11 cellular contexts compared by ENCODE assay signal in genomic region chr9:81562221-81563019, GRCh38.
DNase-seq lines count a peak whose midpoint lies in the region; ATAC-seq and TF ChIP-seq lines count a peak whose summit lies in the region.
"Had no signal": no experiment of that assay in that cellular context is flagged by ENCODE, and none has a peak within 500 bp of the region (broad histone marks: within the 10 kb centered on the region; RNA-seq: fewer than 3 reads in every experiment).

No MANE protein-coding gene starts in this region.

- H3K4me2 ChIP-seq in GM23248 (ENCODE audit: unreplicated experiment) = no peak overlapping the region

- TF ChIP-seq CTCF in heart right ventricle (IDR thresholded peaks at IDR 0.05) (no peak), progenitor cell of endocrine pancreas (IDR thresholded peaks at IDR 0.05; ENCODE audit: unreplicated experiment) (no peak)

- H3K4me1 ChIP-seq in GM23248 (ENCODE audit: insufficient read depth) = peaks cover 48% of the 10 kb centered on the region
- peaks cover 59% of the 10 kb centered on the region for H3K4me1 ChIP-seq in adipocyte (ENCODE audit: control insufficient read depth, insufficient read depth, low read length)
- peaks cover 0 to 39% (median 12%) of the 10 kb centered on the region in 9 donors for H3K4me1 ChIP-seq in heart right ventricle

- peak overlapping the region; percentile 75 for H3K27ac Mint-ChIP-seq in progenitor cell of endocrine pancreas
- no peak overlapping the region for H3K27ac Mint-ChIP-seq in naive thymus-derived CD8-positive, alpha-beta T cell
- no peak overlapping the region for H3K27ac Mint-ChIP-seq in effector memory CD8-positive, alpha-beta T cell
- H3K27ac Mint-ChIP-seq: activated naive CD4-positive, alpha-beta T cell treated with anti-CD3 and anti-CD28 coated beads, Interleukin-2, amount 50 U/mL, for 72 hours had no signal

- H3K4me3 ChIP-seq in GM23248 (no peak overlapping the region), adipocyte (ENCODE audit: low read length) (no peak overlapping the region), heart right ventricle (no peak overlapping the region)

- H4K20me1 ChIP-seq in GM23248 (ENCODE audit: insufficient read depth) = no peaks in the 10 kb centered on the region

- in situ Hi-C loops in GM23248 (cut with MboI) = no loop called here

- H3K9ac ChIP-seq in GM23248 (no peak overlapping the region), adipocyte (ENCODE audit: low read length) (no peak overlapping the region)

- H2AFZ ChIP-seq in GM23248 = no peak overlapping the region

- intact Hi-C loops in heart right ventricle (cut with DNase I) = no loop called here

- DNase-seq in GM23248 = peak; percentile 66
- peak; percentile 28 for DNase-seq in adipocyte (ENCODE audit: low read depth)
- DNase-seq in heart right ventricle = peak; percentile 23 to 63
- no peak for DNase-seq in progenitor cell of endocrine pancreas (ENCODE audit: low spot score, unreplicated experiment)
- no peak for DNase-seq in NCI-H774 (lab: John Stamatoyannopoulos, UW)
- no peak for DNase-seq in naive thymus-derived CD8-positive, alpha-beta T cell
- DNase-seq in effector memory CD8-positive, alpha-beta T cell = no peak
- DNase-seq in epidermal melanocyte (ENCODE audit: insufficient read length, low spot score) = no peak
- DNase-seq: activated CD4-positive, CD25-positive, alpha-beta regulatory T cell treated with anti-CD3 and anti-CD28 coated beads, Interleukin-2, amount 50 U/mL, for 72 hours; Kasumi-1 had no signal

- ATAC-seq in heart right ventricle = peak in 7 of 8 donors; percentile 44 to 78 (median 62)
- ATAC-seq in naive thymus-derived CD8-positive, alpha-beta T cell = no peak
- no peak for ATAC-seq in effector memory CD8-positive, alpha-beta T cell (replicated peaks)
- ATAC-seq: activated naive CD4-positive, alpha-beta T cell treated with anti-CD3 and anti-CD28 coated beads, Interleukin-2, amount 50 U/mL, for 72 hours had no signal

- H3K9me2 ChIP-seq in GM23248 (ENCODE audit: insufficient read depth) = no peaks in the 10 kb centered on the region

- no peaks in the 10 kb centered on the region for H3K9me3 Mint-ChIP-seq in progenitor cell of endocrine pancreas (ENCODE audit: low read depth)
- H3K9me3 Mint-ChIP-seq in naive thymus-derived CD8-positive, alpha-beta T cell = peaks cover 0 to 2% (median 0%) of the 10 kb centered on the region in 9 donors
- peaks cover 7 to 9% of the 10 kb centered on the region in 2 donors for H3K9me3 Mint-ChIP-seq in effector memory CD8-positive, alpha-beta T cell

- no peaks in the 10 kb centered on the region for H3K79me2 ChIP-seq in GM23248 (ENCODE audit: insufficient read depth)

- no peaks in the 10 kb centered on the region for H3K36me3 Mint-ChIP-seq in progenitor cell of endocrine pancreas (ENCODE audit: insufficient read depth)
- H3K36me3 Mint-ChIP-seq in naive thymus-derived CD8-positive, alpha-beta T cell = no peaks in the 10 kb centered on the region
- H3K36me3 Mint-ChIP-seq in effector memory CD8-positive, alpha-beta T cell (ENCODE audit: insufficient read depth) = no peaks in the 10 kb centered on the region

- H3K9me3 ChIP-seq in GM23248 (ENCODE audit: low read depth) (no peaks in the 10 kb centered on the region), adipocyte (ENCODE audit: control insufficient read depth, low read length) (no peaks in the 10 kb centered on the region), heart right ventricle (no peaks in the 10 kb centered on the region)

- peaks cover 12% of the 10 kb centered on the region for H3K27me3 Mint-ChIP-seq in progenitor cell of endocrine pancreas
- peaks cover 0 to 26% (median 0%) of the 10 kb centered on the region in 5 donors for H3K27me3 Mint-ChIP-seq in naive thymus-derived CD8-positive, alpha-beta T cell
- no peaks in the 10 kb centered on the region for H3K27me3 Mint-ChIP-seq in effector memory CD8-positive, alpha-beta T cell

- no peak overlapping the region for H3K4me3 Mint-ChIP-seq in progenitor cell of endocrine pancreas (ENCODE audit: low read depth)
- no peak overlapping the region for H3K4me3 Mint-ChIP-seq in naive thymus-derived CD8-positive, alpha-beta T cell
- H3K4me3 Mint-ChIP-seq in effector memory CD8-positive, alpha-beta T cell = no peak overlapping the region

- peaks cover 32% of the 10 kb centered on the region for H3K4me1 Mint-ChIP-seq in progenitor cell of endocrine pancreas (ENCODE audit: low read depth)
- peaks cover 0 to 5% (median 1%) of the 10 kb centered on the region in 4 donors for H3K4me1 Mint-ChIP-seq in naive thymus-derived CD8-positive, alpha-beta T cell
- peaks cover 0 to 2% of the 10 kb centered on the region in 2 donors for H3K4me1 Mint-ChIP-seq in effector memory CD8-positive, alpha-beta T cell (ENCODE audit: low read depth in 2 of 2)

- H3K27me3 ChIP-seq in GM23248 (replicated peaks; ENCODE audit: insufficient read depth) (no peaks in the 10 kb centered on the region), adipocyte (replicated peaks; ENCODE audit: control insufficient read depth, insufficient read depth, low read length) (no peaks in the 10 kb centered on the region), heart right ventricle (no peaks in the 10 kb centered on the region)

- H3K27ac ChIP-seq in GM23248 (no peak overlapping the region), heart right ventricle (peak overlapping the region in 3 of 10 donors; percentile 2 to 31 (median 23))

- POLR2A ChIA-PET in naive thymus-derived CD8-positive, alpha-beta T cell (lab: Charles Lee) = no interaction called here

- 72 to 75% methylated on average over 10 of the region's 10 CpGs for WGBS in GM23248 (ENCODE audit: low coverage in 1 of 2, low lambda C conversion rate in 2 of 2, missing lambda C conversion rate in 2 of 2), 2 experiments
- 70 to 76% methylated on average over 10 of the region's 10 CpGs for WGBS in heart right ventricle, 2 donors

- H3K36me3 ChIP-seq in GM23248 (ENCODE audit: low read depth) = no peaks in the 10 kb centered on the region
- no peaks in the 10 kb centered on the region for H3K36me3 ChIP-seq in adipocyte (ENCODE audit: control insufficient read depth, insufficient read depth, low read length, severe bottlenecking)
- no peaks in the 10 kb centered on the region for H3K36me3 ChIP-seq in heart right ventricle

- peaks cover 28% of the 10 kb centered on the region; the same call in 1 of the 2 replicates for H3F3A ChIP-seq in GM23248 (ENCODE audit: insufficient read depth)

Comparison
In these comparisons a context has a peak if more than half of its experiments do, and no peak if none do; other contexts are left out.
1. DNase-seq: peak in GM23248 (single experiment), adipocyte (single experiment) and heart right ventricle (2 of 2); none in progenitor cell of endocrine pancreas (single experiment), NCI-H774 (single experiment), naive thymus-derived CD8-positive, alpha-beta T cell (0 of 10), effector memory CD8-positive, alpha-beta T cell (0 of 3) and epidermal melanocyte (single experiment).
2. ATAC-seq: peak in heart right ventricle (7 of 8); none in naive thymus-derived CD8-positive, alpha-beta T cell (0 of 2) and effector memory CD8-positive, alpha-beta T cell (single experiment).